9 cellular contexts compared by ENCODE assay signal in genomic region chr5:94746731-94747124, GRCh38.
A peak's percentile ranks its signal among the peaks of the same experiment; 100 is the strongest.
DNase-seq lines count a peak whose midpoint lies in the region; ATAC-seq, FAIRE-seq and TF ChIP-seq lines count a peak whose summit lies in the region.
"Had no signal": no experiment of that assay in that cellular context is flagged by ENCODE, and none has a peak within 500 bp of the region (broad histone marks: within the 10 kb centered on the region; RNA-seq: fewer than 3 reads in every experiment).

No MANE protein-coding gene starts in this region.

- H2AFZ ChIP-seq in K562 (ENCODE audit: low read depth, low read length), result no peak overlapping the region

- H3K27me3 Mint-ChIP-seq in Calu3 (ENCODE audit: unreplicated experiment), result no peaks in the 10 kb centered on the region

- CTCF ChIA-PET in GM10248 (lab: Yijun Ruan, JAX), result interaction anchor here (1.2 to 2.9 kb wide), 2 partner anchors 9 to 131 kb away, joined by 3 to 19 read pairs; no protein-coding TSS in a partner anchor
- CTCF ChIA-PET in K562 (lab: Yijun Ruan, JAX; ENCODE audit: low intra/inter-chr PET ratio), result no interaction called here
- CTCF ChIA-PET in Calu3 (lab: Charles Lee), result no interaction called here

- H3K4me3 ChIP-seq in K562 (no peak overlapping the region), right cardiac atrium (ENCODE audit: low read length) (no peak overlapping the region)

- no peaks in the 10 kb centered on the region for H3K36me3 Mint-ChIP-seq in Calu3 (ENCODE audit: insufficient read depth, unreplicated experiment)

- H3K4me3 Mint-ChIP-seq in Calu3 (ENCODE audit: low read depth, unreplicated experiment), result no peak overlapping the region

- WGBS in K562 (ENCODE audit: insufficient coverage, low coverage, missing lambda C conversion rate), result 0% methylated on average over 1 of the region's 1 CpG
- 63% methylated on average over 1 of the region's 1 CpG for WGBS in right cardiac atrium

- intact Hi-C loops in K562 (cut with micrococcal nuclease) (no loop called here), Calu3 (cut with micrococcal nuclease; ENCODE audit: unreplicated experiment) (no loop called here), right cardiac atrium (cut with DNase I) (no loop called here)

- peak; percentile 21; the same call in 1 of the 2 replicates for TF ChIP-seq EP300 in K562 (IDR thresholded peaks at IDR 0.05; ENCODE audit: low read length)

- no peak for FAIRE-seq in K562 (lab: Jason Lieb, UNC)

- TF ChIP-seq RAD21 in K562 (CRISPR knock-in tag; conservative IDR thresholded peaks at IDR 0.05 in 1 of 2, IDR thresholded peaks at IDR 0.05 in 1 of 2), result no peak

- BruUV-seq in K562 (replicated peaks; lab: Mats Ljungman, UMichigan), result no TSS peak
- BruUV-seq in Calu3 (replicated peaks; lab: Mats Ljungman, UMichigan), result no TSS peak

- no peaks in the 10 kb centered on the region for H4K20me1 ChIP-seq in K562 (replicated peaks; ENCODE audit: control insufficient read depth, insufficient read depth, low read length)

- H3K9ac ChIP-seq in K562 (ENCODE audit: insufficient read depth in 1 of 2, low read depth in 2 of 2, low read length in 2 of 2), result no peak overlapping the region

- TF ChIP-seq CTCF in GM10248 (IDR thresholded peaks at IDR 0.05; ENCODE audit: control extremely low read depth, extremely low read depth, low read depth, missing control alignments) (no peak), K562 (IDR thresholded peaks at IDR 0.05 in 2 of 3, conservative IDR thresholded peaks at IDR 0.05 in 1 of 3; ENCODE audit: insufficient read depth in 2 of 3, low read depth in 1 of 3, low read length in 3 of 3) (no peak), Calu3 (IDR thresholded peaks at IDR 0.05; ENCODE audit: unreplicated experiment) (no peak)

- POLR2A ChIA-PET in GM10248 (lab: Yijun Ruan, JAX) (no interaction called here), K562 (lab: Yijun Ruan, JAX) (interaction anchor here (0.7 kb wide), 1 partner anchor 12 kb away, joined by 3 read pairs; no protein-coding TSS in a partner anchor)

- H3K9me3 Mint-ChIP-seq in Calu3 (ENCODE audit: low read depth, unreplicated experiment), result no peaks in the 10 kb centered on the region

- peaks cover 7% of the 10 kb centered on the region for H3K4me1 Mint-ChIP-seq in Calu3 (ENCODE audit: low read depth, unreplicated experiment)

- H3K4me1 ChIP-seq in K562 (replicated peaks in 1 of 2; ENCODE audit: control insufficient read depth in 2 of 2, insufficient read depth in 2 of 2, low read length in 2 of 2) (peaks cover 0 to 3% of the 10 kb centered on the region in 2 experiments; a peak in 1 of 5 replicates), right cardiac atrium (ENCODE audit: control insufficient read depth, insufficient read depth, low read length) (no peaks in the 10 kb centered on the region)

- peak; percentile 24 for DNase-seq in GM10248 (ENCODE audit: extremely low spot score)
- peak in 1 of 4 experiments; percentile 9 for DNase-seq in K562 (ENCODE audit: extremely low read depth in 1 of 4, low spot score in 3 of 4)
- DNase-seq in Calu3, result no peak
- no peak for DNase-seq in HPDE6-E6E7 (ENCODE audit: extremely low spot score)
- no peak for DNase-seq in right cardiac atrium
- no peak for DNase-seq in HuH-7.5 (ENCODE audit: low spot score)
- DNase-seq: SHP77 had no signal

- H3K4me2 ChIP-seq in K562 (ENCODE audit: insufficient read depth, low read length), result no peak overlapping the region

- H3K9me3 ChIP-seq in K562 (replicated peaks; ENCODE audit: control insufficient read depth, insufficient read depth, low read depth, low read length) (no peaks in the 10 kb centered on the region), right cardiac atrium (ENCODE audit: control insufficient read depth, low read length) (no peaks in the 10 kb centered on the region)

- H3K27ac ChIP-seq in K562 (ENCODE audit: extremely low read depth, low read depth, low read length), result no peak overlapping the region
- H3K27ac ChIP-seq in right cardiac atrium (ENCODE audit: low read length), result no peak overlapping the region

- no peaks in the 10 kb centered on the region for H3K79me2 ChIP-seq in K562 (ENCODE audit: control insufficient read depth, insufficient read depth, low read length)

- no peaks in the 10 kb centered on the region for H3K27me3 ChIP-seq in K562 (ENCODE audit: control insufficient read depth in 2 of 2, insufficient read depth in 2 of 2, low read length in 2 of 2)
- H3K27me3 ChIP-seq in right cardiac atrium (ENCODE audit: control insufficient read depth, insufficient read depth), result no peaks in the 10 kb centered on the region

- ATAC-seq in GM21515 (IDR thresholded peaks at IDR 0.05; ENCODE audit: unreplicated experiment) (peak; percentile 60), HG03460 (IDR thresholded peaks at IDR 0.05; ENCODE audit: unreplicated experiment) (peak; percentile 58), K562 (peak; percentile 75), right cardiac atrium (no peak)

- no peak for TF ChIP-seq POLR2A in K562 (conservative IDR thresholded peaks at IDR 0.05)

- no peaks in the 10 kb centered on the region for H3K36me3 ChIP-seq in K562 (ENCODE audit: control insufficient read depth, insufficient read depth, low read length)

- no peaks in the 10 kb centered on the region for H3K9me1 ChIP-seq in K562 (ENCODE audit: control insufficient read depth, insufficient read depth, low read length)

- in situ Hi-C loops in K562 (cut with MboI), result loop anchor here (25.0 kb wide), 1 partner anchor 1159 kb away; the partner anchor contains the start of genes NR2F1 and NR2F1-AS1

- no peak overlapping the region for H3K27ac Mint-ChIP-seq in Calu3 (ENCODE audit: unreplicated experiment)

TF ChIP-seq in K562, 482 proteins besides CTCF, POLR2A, EP300 and RAD21 (continues in another document):
- TF ChIP-seq FOS (IDR thresholded peaks at IDR 0.05; ENCODE audit: extremely low read depth, insufficient read length), result no peak
- TF ChIP-seq CBX8 (IDR thresholded peaks at IDR 0.05; ENCODE audit: borderline replicate concordance, extremely low read depth, low read depth, low read length, poor library complexity, severe bottlenecking), result no peak
- TF ChIP-seq RCOR1 (IDR thresholded peaks at IDR 0.05; ENCODE audit: borderline replicate concordance in 1 of 2, low read depth in 2 of 2, low read length in 2 of 2), result no peak
- no peak for TF ChIP-seq NCOA4 (IDR thresholded peaks at IDR 0.05; ENCODE audit: partially characterized antibody)
- TF ChIP-seq ATF7 (IDR thresholded peaks at IDR 0.05), result peak; percentile 52; the same call in 1 of the 2 replicates
- TF ChIP-seq AFF1 (IDR thresholded peaks at IDR 0.05; ENCODE audit: low read depth in 1 of 2, partially characterized antibody in 2 of 2), result no peak
- TF ChIP-seq ETV6 (IDR thresholded peaks at IDR 0.05; ENCODE audit: borderline replicate concordance in 1 of 2, low read depth in 2 of 2, low read length in 1 of 2), result no peak
- TF ChIP-seq ETV6 (CRISPR knock-in tag; IDR thresholded peaks at IDR 0.05; ENCODE audit: borderline replicate concordance), result no peak
- TF ChIP-seq GATA2 (CRISPR knock-in tag; IDR thresholded peaks at IDR 0.05), result no peak
- TF ChIP-seq ZNF140 (CRISPR knock-in tag; IDR thresholded peaks at IDR 0.05), result no peak
- no peak for TF ChIP-seq ZNF274 (IDR thresholded peaks at IDR 0.05; ENCODE audit: borderline replicate concordance, low read depth, low read length)
- no peak for TF ChIP-seq ZNF583 (CRISPR knock-in tag; IDR thresholded peaks at IDR 0.05)
- peak; percentile 51; the same call in 1 of the 2 replicates for TF ChIP-seq ATF3 (IDR thresholded peaks at IDR 0.05)
- no peak for TF ChIP-seq ATF3 (CRISPR knock-in tag; conservative IDR thresholded peaks at IDR 0.05)
- no peak for TF ChIP-seq HNRNPLL (IDR thresholded peaks at IDR 0.05; ENCODE audit: low read depth, low read length, poor library complexity, severe bottlenecking)

Comparison
In these comparisons a context has a peak if more than half of its experiments do, and no peak if none do; other contexts are left out.
1. ATAC-seq: peak in GM21515 (single experiment), HG03460 (single experiment) and K562 (single experiment); none in right cardiac atrium (0 of 2).